ENCODE assay signal across 8 cellular contexts in the genomic region with DNA sequence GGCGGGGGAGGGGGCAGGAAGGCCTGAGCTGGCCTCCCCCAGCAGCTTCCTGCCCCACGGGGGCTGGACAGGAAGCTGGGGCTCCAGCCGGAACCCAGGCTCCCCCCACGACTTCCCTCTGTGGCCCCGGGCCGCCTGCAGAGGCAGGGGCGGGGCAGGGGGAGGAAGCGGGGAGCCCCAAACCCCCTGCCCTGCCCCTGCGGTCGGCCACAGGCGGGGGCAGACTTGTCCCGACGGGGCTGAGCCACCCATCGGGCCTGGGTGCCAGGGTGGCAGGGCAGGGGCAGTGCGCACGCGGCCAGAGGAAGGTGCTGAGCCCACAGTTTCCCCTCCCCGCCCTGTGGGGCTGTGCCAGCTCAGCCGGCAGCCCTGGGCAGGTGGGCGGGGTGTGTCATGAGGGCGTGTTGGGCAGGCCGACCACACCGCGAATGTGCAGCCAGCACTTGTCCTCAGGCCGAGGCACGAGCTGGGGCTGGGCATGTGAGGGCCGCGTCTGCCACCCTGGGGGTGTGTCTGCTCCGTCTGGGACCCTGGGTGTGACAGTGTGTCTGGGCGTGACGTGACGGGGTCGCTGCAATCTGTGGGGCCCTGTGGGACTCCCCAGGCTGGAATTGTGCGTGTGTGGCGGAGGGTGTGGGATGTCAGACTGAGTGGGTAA. TPM values are rescaled to one million over a fixed set of nuclear protein-coding genes. Genes with fewer than 3 reads are reported as not detected.
A peak's percentile ranks its signal among the peaks of the same experiment; 100 is the strongest.
DNase-seq lines count a peak whose midpoint lies in the region; ATAC-seq and TF ChIP-seq lines count a peak whose summit lies in the region.

No MANE protein-coding gene starts in this region.

- no peak overlapping the region for H2AFZ ChIP-seq in mesenchymal stem cell (ENCODE audit: low read depth, low read length)

- peaks cover 0 to 1% (median 0%) of the 10 kb centered on the region in 7 donors for H3K9me3 Mint-ChIP-seq in CD14-positive monocyte

- peak overlapping the region; percentile 99 for H4K8ac ChIP-seq in mesenchymal stem cell (ENCODE audit: low read length)

- H3K27me3 ChIP-seq in mesenchymal stem cell (ENCODE audit: control insufficient read depth in 1 of 2, insufficient read depth in 1 of 2, low read length in 2 of 2): no peaks in the 10 kb centered on the region

- 51% methylated on average over 35 of the region's 35 CpGs for WGBS in mesenchymal stem cell

- H3K4me1 ChIP-seq in mesenchymal stem cell (ENCODE audit: control insufficient read depth, insufficient read depth, low read depth, low read length): peaks cover 58% of the 10 kb centered on the region

- ATAC-seq in GM19397 (IDR thresholded peaks at IDR 0.05; ENCODE audit: unreplicated experiment) (peak; percentile 52), GM21526 (IDR thresholded peaks at IDR 0.05; ENCODE audit: low FRiP score, unreplicated experiment) (no peak)
- ATAC-seq in activated CD4-positive, CD25-positive, alpha-beta regulatory T cell treated with anti-CD3 and anti-CD28 coated beads, Interleukin-2, amount 50 U/mL, for 24 hours: peak; percentile 67 to 72

- peak; percentile 92 for DNase-seq in CD14-positive monocyte (ENCODE audit: low spot score)
- peak in 66 of 76 experiments; percentile 35 to 89 (median 73) for DNase-seq in HUDEP-2 (lab: John Stamatoyannopoulos, UW; ENCODE audit: unreplicated experiment in 76 of 76)
- peak; percentile 38 for DNase-seq in choroid plexus epithelial cell (ENCODE audit: low read depth)
- no peak for DNase-seq in mesenchymal stem cell
- peak; percentile 69 to 72 for DNase-seq in stimulated activated CD8-positive, alpha-beta memory T cell treated with anti-CD3 and anti-CD28 coated beads, Interleukin-2, amount 100 ng/mL, for 1 hour (ENCODE audit: low read depth in 2 of 2)

- intact Hi-C loops in CD14-positive monocyte (cut with micrococcal nuclease): loop anchor here in 1 of 2 donors (2.0 to 5.0 kb wide), 2 partner anchors 35 to 65 kb away; a partner anchor contains a TSS

- H3K4me3 Mint-ChIP-seq in CD14-positive monocyte: peak overlapping the region; percentile 84 to 93

- H3K4me1 Mint-ChIP-seq in CD14-positive monocyte: peaks cover 81% of the 10 kb centered on the region

- H3K79me1 ChIP-seq in mesenchymal stem cell (replicated peaks; ENCODE audit: low read length, poor library complexity, severe bottlenecking): peaks cover 1% of the 10 kb centered on the region

- H3K36me3 ChIP-seq in mesenchymal stem cell (ENCODE audit: control insufficient read depth in 1 of 2, insufficient read depth in 2 of 2, low read depth in 1 of 2, low read length in 2 of 2): peaks cover 36 to 42% of the 10 kb centered on the region in 2 experiments

- H3K4me2 ChIP-seq in mesenchymal stem cell (ENCODE audit: low read length, poor library complexity, severe bottlenecking): peak overlapping the region; percentile 12

- peaks cover 0 to 2% (median 0%) of the 10 kb centered on the region in 3 donors for H3K27me3 Mint-ChIP-seq in CD14-positive monocyte (ENCODE audit: low read depth in 3 of 3)

- H3K27ac Mint-ChIP-seq in CD14-positive monocyte: peak overlapping the region; percentile 95 to 99 (median 99)

- H3K9me3 ChIP-seq in mesenchymal stem cell (ENCODE audit: control insufficient read depth, low read length): no peaks in the 10 kb centered on the region

- H3K14ac ChIP-seq in mesenchymal stem cell (ENCODE audit: low read length in 2 of 2): peak overlapping the region in 1 of 2 experiments; percentile 94

- H3K23ac ChIP-seq in mesenchymal stem cell (ENCODE audit: low read length in 2 of 2): peak overlapping the region in 1 of 2 experiments; percentile 25

- H2BK120ac ChIP-seq in mesenchymal stem cell (ENCODE audit: low read depth, low read length): peak overlapping the region; percentile 98

- H4K91ac ChIP-seq in mesenchymal stem cell (ENCODE audit: low read length): peak overlapping the region; percentile 99

- TF ChIP-seq CTCF in CD14-positive monocyte (IDR thresholded peaks at IDR 0.05) (no peak), choroid plexus epithelial cell (conservative IDR thresholded peaks at IDR 0.05; ENCODE audit: low read depth, low read length) (no peak)

- H2BK12ac ChIP-seq in mesenchymal stem cell (ENCODE audit: low read length in 2 of 2): peak overlapping the region; percentile 76 to 98

- peak overlapping the region; percentile 98 for H3K27ac ChIP-seq in mesenchymal stem cell (ENCODE audit: low read length, poor library complexity, severe bottlenecking)

- peak overlapping the region; percentile 85 to 98 for H3K18ac ChIP-seq in mesenchymal stem cell (ENCODE audit: low read depth in 1 of 2, low read length in 2 of 2)

- H3K36me3 Mint-ChIP-seq in CD14-positive monocyte: peaks cover 49 to 63% of the 10 kb centered on the region in 2 donors

- peak overlapping the region; percentile 23 for H3K4me3 ChIP-seq in choroid plexus epithelial cell (ENCODE audit: low read depth, low read length)
- H3K4me3 ChIP-seq in mesenchymal stem cell (ENCODE audit: insufficient read depth in 1 of 2, low read depth in 1 of 2, low read length in 2 of 2): no peak overlapping the region

- H2BK5ac ChIP-seq in mesenchymal stem cell (ENCODE audit: low read depth, low read length, poor library complexity, severe bottlenecking): no peak overlapping the region

- peak overlapping the region; percentile 88 for H2AK5ac ChIP-seq in mesenchymal stem cell (ENCODE audit: low read length, severe bottlenecking)

- H3K9ac ChIP-seq in mesenchymal stem cell (ENCODE audit: low read length): no peak overlapping the region

- peak overlapping the region; percentile 92 to 98 for H3K4ac ChIP-seq in mesenchymal stem cell (ENCODE audit: low read depth in 1 of 2, low read length in 2 of 2)

- H2BK15ac ChIP-seq in mesenchymal stem cell (ENCODE audit: low read depth, poor library complexity, severe bottlenecking): peak overlapping the region; percentile 100

RNA-seq across cellular contexts. Expression of a gene that starts 17.7 kb away (rescaled TPM):
- polyA plus RNA-seq in CD14-positive monocyte: 10 to 100 TPM in 1 of 2 donors, 1 to 10 TPM in 1; 8.8 to 13.0 TPM
- 15.9 TPM for polyA plus RNA-seq in mesenchymal stem cell (2013, experiment 1 of 2)
- 16.0 TPM for polyA plus RNA-seq in mesenchymal stem cell (2013, experiment 2 of 2)

RNA-seq across cellular contexts. Expression of a gene that starts 26.1 kb away (rescaled TPM):
- 10 to 100 TPM; 30.6 to 42.2 TPM for polyA plus RNA-seq in CD14-positive monocyte
- polyA plus RNA-seq in mesenchymal stem cell (2013, experiment 1 of 2): 208 TPM
- polyA plus RNA-seq in mesenchymal stem cell (2013, experiment 2 of 2): 203 TPM

RNA-seq across cellular contexts. Expression of a gene that starts 36.3 kb away (rescaled TPM):
- polyA plus RNA-seq in CD14-positive monocyte: 10 to 100 TPM; 25.1 to 32.5 TPM
- polyA plus RNA-seq in mesenchymal stem cell (2013, experiment 1 of 2): 4.2 TPM
- polyA plus RNA-seq in mesenchymal stem cell (2013, experiment 2 of 2): 4.5 TPM

RNA-seq across cellular contexts. Expression of a gene that starts 48.7 kb away (rescaled TPM):
- polyA plus RNA-seq in CD14-positive monocyte: 10 to 100 TPM; 29.1 to 34.9 TPM
- polyA plus RNA-seq in mesenchymal stem cell (2013, experiment 1 of 2): 6.4 TPM
- polyA plus RNA-seq in mesenchymal stem cell (2013, experiment 2 of 2): 6.8 TPM
